10 cellular contexts compared by ENCODE assay signal in the genomic region with DNA sequence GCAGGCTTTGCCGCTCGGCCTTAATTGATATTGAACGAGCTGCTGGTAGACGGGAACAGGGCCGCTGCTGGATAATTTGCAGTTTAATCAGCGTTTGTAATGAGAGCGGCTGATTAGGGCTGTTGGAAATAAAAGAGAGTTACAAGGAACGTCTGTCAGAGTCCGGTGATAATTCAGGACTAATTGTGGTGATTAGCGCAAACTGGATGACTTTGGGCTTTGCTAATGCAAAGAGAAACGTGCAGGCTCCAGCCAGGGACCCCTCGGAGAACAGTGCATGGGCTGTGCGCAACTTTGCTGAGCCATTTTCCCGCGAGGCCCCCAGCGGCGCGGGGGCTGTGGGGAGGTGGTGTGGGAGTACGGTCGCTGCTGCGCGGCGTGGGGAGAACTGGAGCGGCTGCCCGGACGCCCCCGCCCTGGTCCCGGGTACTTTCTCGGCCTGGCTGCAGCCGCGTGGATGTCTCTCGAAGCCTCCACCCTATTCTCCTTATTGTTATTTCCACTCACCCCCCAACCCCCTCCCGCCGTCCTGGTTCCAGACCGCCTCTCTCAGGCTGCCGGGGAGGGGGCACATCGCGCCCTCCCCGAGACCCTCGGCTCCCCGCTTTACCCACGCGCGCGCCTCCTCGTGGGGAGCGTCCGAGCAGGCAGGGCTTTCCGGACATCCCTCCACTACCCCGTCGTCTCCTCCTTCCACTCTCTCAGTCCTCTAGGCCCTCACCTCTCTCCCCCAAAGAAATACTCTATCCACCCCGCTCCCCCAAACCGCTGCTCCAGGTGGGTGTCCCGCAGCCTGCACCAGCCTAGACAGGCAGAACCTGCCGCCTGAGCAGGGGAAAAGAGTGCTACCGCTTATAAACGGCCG.
DNase-seq lines count a peak whose midpoint lies in the region; ATAC-seq, FAIRE-seq and TF ChIP-seq lines count a peak whose summit lies in the region.
"Had no signal": no experiment of that assay in that cellular context is flagged by ENCODE, and none has a peak within 500 bp of the region (broad histone marks: within the 10 kb centered on the region; RNA-seq: fewer than 3 reads in every experiment).

No MANE protein-coding gene starts in this region.

- H3K27me3 ChIP-seq in keratinocyte (ENCODE audit: control insufficient read depth, extremely low read depth, insufficient read depth, low read length) (peaks cover 42% of the 10 kb centered on the region), stomach (peaks cover 0 to 57% (median 18%) of the 10 kb centered on the region in 3 donors)

- H3K4me2 ChIP-seq in keratinocyte (ENCODE audit: control insufficient read depth, extremely low read depth, insufficient read depth, low read depth, low read length) = peak overlapping the region; percentile 73

- no peak for TF ChIP-seq EP300 in stomach (IDR thresholded peaks at IDR 0.05)

- no peak for TF ChIP-seq POLR2A in stomach (IDR thresholded peaks at IDR 0.05)

- WGBS in stomach, 5 donors = 6 to 11% (median 8%) methylated on average over 43 to 58 of the region's 58 CpGs

- H3K27ac ChIP-seq in keratinocyte (ENCODE audit: control insufficient read depth, insufficient read depth, low read length) (no peak overlapping the region), stomach (peak overlapping the region in 1 of 5 donors; percentile 54)
- H3K27ac ChIP-seq: 22Rv1 had no signal

- no peaks in the 10 kb centered on the region for H3K36me3 ChIP-seq in keratinocyte (ENCODE audit: control insufficient read depth in 2 of 2, extremely low read depth in 1 of 2, insufficient read depth in 2 of 2, low read length in 2 of 2)
- no peaks in the 10 kb centered on the region for H3K36me3 ChIP-seq in stomach

- FAIRE-seq in keratinocyte (lab: Jason Lieb, UNC) = no peak
- FAIRE-seq: colon had no signal

- no peak overlapping the region for H3K9ac ChIP-seq in keratinocyte (ENCODE audit: control insufficient read depth, extremely low read depth, insufficient read depth, low read length)

- H3K79me2 ChIP-seq in keratinocyte (ENCODE audit: control insufficient read depth, insufficient read depth, low read length) = no peaks in the 10 kb centered on the region

- no peaks in the 10 kb centered on the region for H3K9me1 ChIP-seq in keratinocyte (ENCODE audit: control insufficient read depth, extremely low read depth, insufficient read depth, low read length)

- intact Hi-C loops in stomach (cut with DNase I; ENCODE audit: low total_unique reads) = no loop called here

- peaks cover 5% of the 10 kb centered on the region for H3K4me1 ChIP-seq in keratinocyte (ENCODE audit: control insufficient read depth, extremely low read depth, insufficient read depth, low read length)
- H3K4me1 ChIP-seq in stomach = peaks cover 6 to 18% (median 13%) of the 10 kb centered on the region in 4 donors

- no peak overlapping the region for H2AFZ ChIP-seq in keratinocyte (ENCODE audit: control insufficient read depth, low read length)

- dilution Hi-C loops in keratinocyte (cut with MboI; ENCODE audit: extremely low pct_ligation_motif_present, low sequenced_read_pairs) = no loop called here

- no peak for TF ChIP-seq CTCF in keratinocyte (optimal IDR thresholded peaks at IDR 0.05 in 1 of 3, IDR thresholded peaks at IDR 0.05 in 1 of 3, conservative IDR thresholded peaks at IDR 0.05 in 1 of 3; ENCODE audit: extremely low read depth in 1 of 3, insufficient read depth in 2 of 3, low read length in 3 of 3)
- no peak for TF ChIP-seq CTCF in stomach (IDR thresholded peaks at IDR 0.05)

- no peak for ATAC-seq in GM19035 (IDR thresholded peaks at IDR 0.05; ENCODE audit: unreplicated experiment)

- H4K20me1 ChIP-seq in keratinocyte (ENCODE audit: control insufficient read depth, extremely low read depth, insufficient read depth, low read length) = no peaks in the 10 kb centered on the region

- DNase-seq in DMS53 (lab: John Stamatoyannopoulos, UW) (peak; percentile 14), DMS53 treated with DMSO at 0.1 percent for 48 hours (lab: John Stamatoyannopoulos, UW; ENCODE audit: unreplicated experiment) (no peak), astrocyte of the hippocampus (ENCODE audit: low read depth, low spot score) (peak; percentile 34), keratinocyte (ENCODE audit: low read depth, low spot score) (no peak), stomach (no peak), NCI-H774 (lab: John Stamatoyannopoulos, UW) (no peak), NCI-H187 treated with DMSO at 0.1 percent for 48 hours (lab: John Stamatoyannopoulos, UW) (no peak)

- H3K4me3 ChIP-seq in keratinocyte (ENCODE audit: control insufficient read depth in 2 of 3, extremely low read depth in 1 of 3, insufficient read depth in 2 of 3, low read depth in 1 of 3, low read length in 3 of 3) (peak overlapping the region in 1 of 3 experiments; percentile 45), stomach (peak overlapping the region; percentile 46 to 57 (median 52))

- H3K9me3 ChIP-seq in keratinocyte (ENCODE audit: control insufficient read depth, low read depth, low read length) = no peaks in the 10 kb centered on the region
- H3K9me3 ChIP-seq in stomach = no peaks in the 10 kb centered on the region

Comparison
In these comparisons a context has a peak if more than half of its experiments do, and no peak if none do; other contexts are left out.
1. DNase-seq: peak in DMS53 (single experiment) and astrocyte of the hippocampus (single experiment); none in DMS53 treated with DMSO at 0.1 percent for 48 hours (single experiment), keratinocyte (single experiment), stomach (single experiment), NCI-H774 (single experiment) and NCI-H187 treated with DMSO at 0.1 percent for 48 hours (single experiment).